15 cellular contexts compared by ENCODE assay signal in the genomic region with DNA sequence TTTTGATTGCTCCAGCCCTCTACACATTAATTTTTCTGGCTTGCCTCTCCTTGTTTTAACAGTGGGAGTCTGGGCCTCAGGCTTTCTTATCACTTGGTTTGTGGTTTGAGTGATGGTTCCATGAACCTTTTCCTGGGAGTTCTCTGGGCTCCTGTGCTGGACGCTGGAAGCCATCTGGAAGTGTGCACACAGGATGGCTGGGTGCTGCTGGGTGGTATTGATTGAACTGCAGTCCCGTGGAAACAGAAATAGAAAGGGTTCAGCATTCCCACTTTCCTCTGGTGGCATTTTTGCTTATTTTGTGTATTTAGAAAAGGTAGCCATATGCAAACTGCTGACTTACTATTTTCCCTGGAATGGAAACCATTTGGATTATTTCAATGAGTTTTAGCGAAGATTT. TPM values are rescaled to one million over a fixed set of nuclear protein-coding genes. Genes with fewer than 3 reads are reported as not detected.
DNase-seq lines count a peak whose midpoint lies in the region; ATAC-seq and TF ChIP-seq lines count a peak whose summit lies in the region.
"Had no signal": no experiment of that assay in that cellular context is flagged by ENCODE, and none has a peak within 500 bp of the region (broad histone marks: within the 10 kb centered on the region; RNA-seq: fewer than 3 reads in every experiment).

No MANE protein-coding gene starts in this region.

- intact Hi-C loops in left ventricle myocardium inferior (cut with micrococcal nuclease): no loop called here

- H3K4me3 ChIP-seq in RWPE2 (ENCODE audit: severe bottlenecking) (no peak overlapping the region), left ventricle myocardium inferior (peak overlapping the region; percentile 1), rectal smooth muscle tissue (ENCODE audit: low read length) (no peak overlapping the region), WERI-Rb-1 (ENCODE audit: low read depth, low read length) (no peak overlapping the region)
- H3K4me3 ChIP-seq: MG63, prostate gland had no signal

- H3K27me3 ChIP-seq in RWPE2 (ENCODE audit: insufficient read depth, poor library complexity, severe bottlenecking) (no peaks in the 10 kb centered on the region), left ventricle myocardium inferior (ENCODE audit: low read depth) (no peaks in the 10 kb centered on the region), rectal smooth muscle tissue (ENCODE audit: control insufficient read depth, insufficient read depth, low read length) (no peaks in the 10 kb centered on the region), WERI-Rb-1 (ENCODE audit: insufficient read depth, low read depth, severe bottlenecking) (no peaks in the 10 kb centered on the region)
- H3K27me3 ChIP-seq: MG63 had no signal

- H3K36me3 ChIP-seq in RWPE2 (ENCODE audit: low read depth) (no peaks in the 10 kb centered on the region), left ventricle myocardium inferior (no peaks in the 10 kb centered on the region), rectal smooth muscle tissue (ENCODE audit: control insufficient read depth, insufficient read depth, low read length) (no peaks in the 10 kb centered on the region), WERI-Rb-1 (no peaks in the 10 kb centered on the region)
- H3K36me3 ChIP-seq: MG63, prostate gland had no signal

- H3K27ac ChIP-seq in RWPE2 (ENCODE audit: poor library complexity, severe bottlenecking) (peak overlapping the region; percentile 96), left ventricle myocardium inferior (replicated peaks) (peak overlapping the region; percentile 33), rectal smooth muscle tissue (ENCODE audit: low read depth, low read length) (peak overlapping the region; percentile 86), WERI-Rb-1 (no peak overlapping the region)

- ATAC-seq in RWPE2 (ENCODE audit: low read depth) (no peak), HG03045 (IDR thresholded peaks at IDR 0.05; ENCODE audit: unreplicated experiment) (no peak), GM18909 (IDR thresholded peaks at IDR 0.05; ENCODE audit: poor library complexity, unreplicated experiment) (no peak)

- H3K9me3 ChIP-seq in RWPE2 (ENCODE audit: severe bottlenecking) (no peaks in the 10 kb centered on the region), left ventricle myocardium inferior (replicated peaks) (no peaks in the 10 kb centered on the region), WERI-Rb-1 (ENCODE audit: severe bottlenecking) (no peaks in the 10 kb centered on the region)
- H3K9me3 ChIP-seq: MG63, prostate gland had no signal

- in situ Hi-C loops in Caki2 (cut with HindIII; ENCODE audit: low pct_unique_long_range_greater_than_20kb, low sequenced_read_pairs): no loop called here

- no peak for TF ChIP-seq CTCF in RWPE2 (IDR thresholded peaks at IDR 0.05; ENCODE audit: poor library complexity, severe bottlenecking)
- no peak for TF ChIP-seq CTCF in left ventricle myocardium inferior (IDR thresholded peaks at IDR 0.05; ENCODE audit: borderline replicate concordance)
- TF ChIP-seq CTCF in WERI-Rb-1 (IDR thresholded peaks at IDR 0.05; ENCODE audit: low read depth, low read length): no peak

- peak; percentile 42 for DNase-seq in Caki2 (ENCODE audit: low read depth)
- DNase-seq in RWPE2 (ENCODE audit: low spot score): no peak
- no peak for DNase-seq in left ventricle myocardium inferior
- DNase-seq in activated CD4-positive, CD25-positive, alpha-beta regulatory T cell treated with anti-CD3 and anti-CD28 coated beads, Interleukin-2, amount 50 U/mL, for 72 hours: no peak
- no peak for DNase-seq in WERI-Rb-1
- DNase-seq: activated CD4-positive, alpha-beta memory T cell treated with anti-CD3 and anti-CD28 coated beads for 36 hours; activated naive CD8-positive, alpha-beta T cell treated with anti-CD3 and anti-CD28 coated beads for 36 hours; HCEC 1CT; MG63; NCI-H69; T-helper 1 cell had no signal

- H3K4me1 ChIP-seq in RWPE2 (ENCODE audit: insufficient read depth, poor library complexity, severe bottlenecking) (peaks cover 53% of the 10 kb centered on the region), left ventricle myocardium inferior (peaks cover 90% of the 10 kb centered on the region), rectal smooth muscle tissue (ENCODE audit: control insufficient read depth, insufficient read depth, low read length) (peaks cover 42% of the 10 kb centered on the region)
- H3K4me1 ChIP-seq: prostate gland had no signal

- H3K9ac ChIP-seq in rectal smooth muscle tissue (ENCODE audit: low read length): no peak overlapping the region

RNA-seq across cellular contexts. Expression of a gene that starts 25.6 kb away (rescaled TPM):
- total RNA-seq in Caki2 (2014; rRNA removed; shearing (Covaris generic); ENCODE audit: low replicate concordance): 26.3 and 32.1 TPM in 2 replicates
- 81.9 TPM for total RNA-seq in left ventricle myocardium inferior
- total RNA-seq: activated CD4-positive, alpha-beta memory T cell treated with anti-CD3 and anti-CD28 coated beads for 36 hours had no signal
